15 cellular contexts compared by ENCODE assay signal in the genomic region with DNA sequence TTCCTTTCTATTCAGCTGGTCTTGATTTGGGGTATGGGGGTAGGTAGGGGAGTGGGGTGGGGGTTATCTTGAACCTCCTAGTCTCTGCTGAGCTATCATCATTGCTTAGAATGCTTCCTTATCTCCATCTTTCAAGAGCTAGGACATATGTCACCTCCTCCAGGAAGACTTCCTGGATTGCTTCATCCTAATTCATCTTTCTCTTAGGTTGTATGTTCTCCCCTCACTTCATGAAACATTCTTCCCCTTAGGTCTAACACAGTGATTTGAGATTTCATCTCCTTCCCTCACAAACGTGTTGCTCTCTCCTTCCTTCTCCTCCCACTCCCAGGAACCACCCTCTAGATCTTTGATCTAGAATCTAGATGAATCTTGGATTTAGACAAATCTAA. TPM values are rescaled to one million over a fixed set of nuclear protein-coding genes. Genes with fewer than 3 reads are reported as not detected.
A peak's percentile ranks its signal among the peaks of the same experiment; 100 is the strongest.
DNase-seq lines count a peak whose midpoint lies in the region; ATAC-seq and TF ChIP-seq lines count a peak whose summit lies in the region.
"Had no signal": no experiment of that assay in that cellular context is flagged by ENCODE, and none has a peak within 500 bp of the region (broad histone marks: within the 10 kb centered on the region; RNA-seq: fewer than 3 reads in every experiment).

No MANE protein-coding gene starts in this region.

- peak overlapping the region; percentile 88 for H3K27ac ChIP-seq in IMR-90 (ENCODE audit: insufficient read depth, low read length)
- H3K27ac ChIP-seq in thoracic aorta: peak overlapping the region; percentile 94 to 98

- H2BK15ac ChIP-seq in IMR-90 (ENCODE audit: low read depth, low read length): peak overlapping the region; percentile 82

- H2AK9ac ChIP-seq in IMR-90 (replicated peaks; ENCODE audit: low read depth, low read length, poor library complexity): no peak overlapping the region

- H3K4me3 ChIP-seq in IMR-90 (ENCODE audit: insufficient read depth, low read depth, low read length) (no peak overlapping the region), thoracic aorta (peak overlapping the region; percentile 26)

- H2AFZ ChIP-seq in IMR-90 (replicated peaks; ENCODE audit: low read length, poor library complexity): no peak overlapping the region

- H2BK5ac ChIP-seq in IMR-90 (ENCODE audit: low read depth, low read length, poor library complexity, severe bottlenecking): peak overlapping the region; percentile 77

- dilution Hi-C loops in IMR-90 (cut with HindIII; ENCODE audit: low sequenced_read_pairs, unreplicated experiment): no loop called here

- peak overlapping the region; percentile 44 to 73; a peak in 3 of 4 replicates for H4K8ac ChIP-seq in IMR-90 (ENCODE audit: low read depth in 2 of 2, low read length in 2 of 2)

- peak overlapping the region; percentile 44; the same call in 1 of the 2 replicates for H3K18ac ChIP-seq in IMR-90 (ENCODE audit: low read depth, low read length)

- TF ChIP-seq POLR2A in IMR-90 (IDR thresholded peaks at IDR 0.05; ENCODE audit: low read depth, low read length): no peak

- H3K4me1 ChIP-seq in IMR-90 (ENCODE audit: control insufficient read depth, insufficient read depth, low read length) (peaks cover 50% of the 10 kb centered on the region), thoracic aorta (ENCODE audit: control insufficient read depth in 1 of 2, low read depth in 2 of 2) (peaks cover 74 to 97% of the 10 kb centered on the region in 2 donors)

- H3K4me1 Mint-ChIP-seq in chondrocyte (ENCODE audit: low read depth) (peaks cover 92% of the 10 kb centered on the region), mesothelial cell of epicardium (peaks cover 79% of the 10 kb centered on the region)
- H3K4me1 Mint-ChIP-seq: activated CD4-positive, alpha-beta memory T cell treated with anti-CD3 and anti-CD28 coated beads, Interleukin-2, amount 10 ng/mL, durations not matched to agents 7 days and 5 days had no signal

- H3K27me3 Mint-ChIP-seq in chondrocyte (ENCODE audit: low read depth) (no peaks in the 10 kb centered on the region), mesothelial cell of epicardium (ENCODE audit: low read depth) (no peaks in the 10 kb centered on the region)

- WGBS in IMR-90 (ENCODE audit: extremely low coverage in 2 of 2, insufficient read length in 1 of 2), 2 experiments: no CpG with 5 or more reads among the region's 1 CpG

- no peak for TF ChIP-seq RAD21 in IMR-90 (IDR thresholded peaks at IDR 0.05; ENCODE audit: low read length)

- H3K36me3 ChIP-seq in IMR-90 (ENCODE audit: control insufficient read depth, insufficient read depth, low read length) (no peaks in the 10 kb centered on the region; the same call in 1 of the 2 replicates), thoracic aorta (no peaks in the 10 kb centered on the region)

- H3K23ac ChIP-seq in IMR-90 (ENCODE audit: low read depth, low read length): peak overlapping the region; percentile 46; the same call in 1 of the 2 replicates

- no peak for ATAC-seq in IMR-90 (ENCODE audit: low read depth)
- ATAC-seq in thoracic aorta (ENCODE audit: insufficient number of reproducible peaks, low FRiP score, low read depth): no peak
- ATAC-seq in GM19452 (IDR thresholded peaks at IDR 0.05; ENCODE audit: unreplicated experiment): no peak

- H2BK120ac ChIP-seq in IMR-90 (ENCODE audit: low read depth, low read length): peak overlapping the region; percentile 96

- peak overlapping the region; percentile 83 for H2BK20ac ChIP-seq in IMR-90 (ENCODE audit: low read depth, low read length)

- TF ChIP-seq CTCF in IMR-90 (conservative IDR thresholded peaks at IDR 0.05; ENCODE audit: low read depth, low read length) (no peak), chondrocyte (IDR thresholded peaks at IDR 0.05) (no peak), mesothelial cell of epicardium (IDR thresholded peaks at IDR 0.05; ENCODE audit: unreplicated experiment) (no peak), thoracic aorta (IDR thresholded peaks at IDR 0.05) (no peak)

- H3K9ac ChIP-seq in IMR-90 (ENCODE audit: low read depth, low read length): no peak overlapping the region; the same call in 1 of the 2 replicates

- H2AK5ac ChIP-seq in IMR-90 (ENCODE audit: low read depth, low read length): peak overlapping the region; percentile 93

- peak overlapping the region; percentile 73 for H3K14ac ChIP-seq in IMR-90 (replicated peaks; ENCODE audit: low read depth, low read length)

- intact Hi-C loops in IMR-90 (cut with micrococcal nuclease): no loop called here

- H3K9me3 Mint-ChIP-seq in chondrocyte (ENCODE audit: low read depth) (no peaks in the 10 kb centered on the region), mesothelial cell of epicardium (no peaks in the 10 kb centered on the region)
- H3K9me3 Mint-ChIP-seq: activated CD4-positive, alpha-beta memory T cell treated with anti-CD3 and anti-CD28 coated beads, Interleukin-2, amount 10 ng/mL, durations not matched to agents 7 days and 5 days; CD4-positive, alpha-beta T cell had no signal

- peaks cover 8% of the 10 kb centered on the region for H4K20me1 ChIP-seq in IMR-90 (ENCODE audit: insufficient read depth, low read length)

- peaks cover 25% of the 10 kb centered on the region for H3K9me1 ChIP-seq in IMR-90 (ENCODE audit: insufficient read depth, low read length)

- POLR2A ChIA-PET in IMR-90 (lab: Charles Lee; ENCODE audit: unreplicated experiment): no interaction called here

- peak overlapping the region; percentile 21 for H4K5ac ChIP-seq in IMR-90 (ENCODE audit: low read depth, low read length)

- peak overlapping the region; percentile 20 for H3K56ac ChIP-seq in IMR-90 (ENCODE audit: extremely low read depth, insufficient read depth, low read length)

- no TSS peak for BruUV-seq in IMR-90 (replicated peaks; lab: Mats Ljungman, UMichigan)

- peak overlapping the region; percentile 82 for H3K4me2 ChIP-seq in IMR-90 (ENCODE audit: low read depth, low read length)

- no peaks in the 10 kb centered on the region for H3K9me3 ChIP-seq in IMR-90 (ENCODE audit: control insufficient read depth, insufficient read depth, low read length)
- no peaks in the 10 kb centered on the region for H3K9me3 ChIP-seq in thoracic aorta

- no peak overlapping the region for H3K4me3 Mint-ChIP-seq in chondrocyte (ENCODE audit: unreplicated experiment)
- no peak overlapping the region for H3K4me3 Mint-ChIP-seq in mesothelial cell of epicardium
- H3K4me3 Mint-ChIP-seq: activated CD4-positive, alpha-beta memory T cell treated with anti-CD3 and anti-CD28 coated beads, Interleukin-2, amount 10 ng/mL, durations not matched to agents 7 days and 5 days; CD4-positive, alpha-beta T cell had no signal

- CTCF ChIA-PET in IMR-90 (lab: Yijun Ruan, JAX): interaction anchor here (1.4 kb wide), 1 partner anchor 78 kb away, joined by 3 read pairs; no protein-coding TSS in a partner anchor

- H3K27me3 ChIP-seq in IMR-90 (ENCODE audit: control insufficient read depth, insufficient read depth, low read length): no peaks in the 10 kb centered on the region
- no peaks in the 10 kb centered on the region for H3K27me3 ChIP-seq in thoracic aorta (replicated peaks; ENCODE audit: insufficient read depth)

- H3K36me3 Mint-ChIP-seq in chondrocyte (ENCODE audit: low read depth): peaks cover 3% of the 10 kb centered on the region
- no peaks in the 10 kb centered on the region for H3K36me3 Mint-ChIP-seq in mesothelial cell of epicardium

- peak overlapping the region; percentile 86 for H4K91ac ChIP-seq in IMR-90 (ENCODE audit: insufficient read depth, low read depth, low read length)

- peaks cover 7 to 23% of the 10 kb centered on the region in 2 experiments for H3K79me1 ChIP-seq in IMR-90 (ENCODE audit: low read depth in 1 of 2, low read length in 2 of 2)

- in situ Hi-C loops in IMR-90 (cut with MboI; ENCODE audit: low sequenced_read_pairs): no loop called here

- DNase-seq in IMR-90 (no peak), chondrocyte (ENCODE audit: low spot score) (no peak), mesothelial cell of epicardium (ENCODE audit: low spot score in 2 of 2, unreplicated experiment in 2 of 2) (no peak), thoracic aorta (ENCODE audit: low spot score) (no peak), COR-L47 (lab: John Stamatoyannopoulos, UW) (no peak), NCI-H1417 treated with DMSO at 0.1 percent for 48 hours (lab: John Stamatoyannopoulos, UW) (no peak)
- no peak for DNase-seq in NK-92 treated with Interleukin-12 subunit alpha and Interleukin-12 subunit beta, amount 100 ng/mL, for 24 hours (lab: John Stamatoyannopoulos, UW)
- DNase-seq: activated CD4-positive, alpha-beta memory T cell treated with anti-CD3 and anti-CD28 coated beads, Interleukin-2, amount 10 ng/mL, durations not matched to agents 7 days and 5 days; activated gamma-delta T cell; CD4-positive, alpha-beta T cell; cerebellar nuclear complex; NCI-H1048; NCI-H345 had no signal

- peak overlapping the region; percentile 90 for H3K4ac ChIP-seq in IMR-90 (ENCODE audit: low read depth, low read length)

- H3K27ac Mint-ChIP-seq in chondrocyte (ENCODE audit: unreplicated experiment) (peak overlapping the region; percentile 93), mesothelial cell of epicardium (peak overlapping the region; percentile 95)
- H3K27ac Mint-ChIP-seq: activated CD4-positive, alpha-beta memory T cell treated with anti-CD3 and anti-CD28 coated beads, Interleukin-2, amount 10 ng/mL, durations not matched to agents 7 days and 5 days; CD4-positive, alpha-beta T cell had no signal

TF ChIP-seq in IMR-90, 13 proteins besides CTCF, POLR2A, EP300 and RAD21 (continues in another document):
- TF ChIP-seq MAZ (IDR thresholded peaks at IDR 0.05; ENCODE audit: borderline replicate concordance, low read depth, low read length): no peak
- no peak for TF ChIP-seq CHD1 (IDR thresholded peaks at IDR 0.05; ENCODE audit: low read depth, low read length)
- TF ChIP-seq NFE2L2 (IDR thresholded peaks at IDR 0.05; ENCODE audit: low read depth, low read length): no peak

RNA-seq across cellular contexts. Expression of a gene that starts 2.4 kb away (rescaled TPM):
- total RNA-seq in IMR-90 (2012; rRNA removed) (3.0 and 3.1 TPM in 2 replicates), chondrocyte (156 to 198 TPM (median 195 TPM) in 3 replicates), mesothelial cell of epicardium (84.4 to 86.6 TPM (median 85.3 TPM) in 3 replicates), thoracic aorta (100 to 1,000 TPM; 191 to 226 TPM)
- polyA plus RNA-seq in IMR-90 (2012; rRNA removed): 22.6 and 24.8 TPM in 2 replicates
- 10.2 and 21.0 TPM in 2 replicates for polyA plus RNA-seq in IMR-90 (2012; cell fraction: cytosol; rRNA removed)
- 33.0 and 36.8 TPM in 2 replicates for polyA plus RNA-seq in IMR-90 (2012; cell fraction: nucleus; rRNA removed; ENCODE audit: low replicate concordance)
- polyA plus RNA-seq: neural cell had no signal

RNA-seq across cellular contexts. Expression of a gene that starts 23.0 kb away (rescaled TPM):
- under 0.01 TPM in 2 replicates for total RNA-seq in IMR-90 (2012; rRNA removed)
- polyA plus RNA-seq in IMR-90 (2012; rRNA removed): 0.24 TPM in 2 replicates
- polyA plus RNA-seq in IMR-90 (2012; cell fraction: cytosol; rRNA removed): 0.02 and 0.04 TPM in 2 replicates
- polyA plus RNA-seq in IMR-90 (2012; cell fraction: nucleus; rRNA removed; ENCODE audit: low replicate concordance): 0.16 and 0.25 TPM in 2 replicates
- total RNA-seq in chondrocyte: 1.9 to 3.3 TPM (median 2.0 TPM) in 3 replicates
- total RNA-seq in mesothelial cell of epicardium: 8.5 to 9.4 TPM (median 8.5 TPM) in 3 replicates
- 1 to 10 TPM in 1 of 2 donors, under 1 TPM in 1; 0.81 to 2.8 TPM for total RNA-seq in thoracic aorta
- total RNA-seq: CD4-positive, alpha-beta T cell had no signal
- polyA plus RNA-seq: neural cell had no signal

Comparison
In these comparisons a context has a peak if more than half of its experiments do, and no peak if none do; other contexts are left out.
1. RNA of a gene that starts 2.4 kb away (total RNA-seq): 191 to 226 TPM in thoracic aorta, 156 to 198 TPM in chondrocyte and 84.4 to 86.6 TPM in mesothelial cell of epicardium; 3.0 to 3.1 TPM in IMR-90; every median in the first group is over 10 times any median in the second.